ENCODE assay signal across 18 cellular contexts in genomic region chr17:57138030-57138911, GRCh38.
"Had no signal": no experiment of that assay in that cellular context is flagged by ENCODE, and none has a peak within 500 bp of the region (broad histone marks: within the 10 kb centered on the region; RNA-seq: fewer than 3 reads in every experiment).

No MANE protein-coding gene starts in this region.

- H3K4me1 ChIP-seq: body of pancreas, transverse colon had no signal

- H3K4me3 ChIP-seq: body of pancreas, hepatocyte, transverse colon had no signal

- H3K9me3 ChIP-seq: body of pancreas, transverse colon had no signal

- ATAC-seq: activated CD4-positive, CD25-positive, alpha-beta regulatory T cell treated with anti-CD3 and anti-CD28 coated beads, Interleukin-2, amount 50 U/mL, for 24 hours; activated CD8-positive, alpha-beta T cell treated with anti-CD3 and anti-CD28 coated beads, Interleukin-2, amount 10 ng/mL, durations not matched to agents 7 days and 5 days; body of pancreas; effector memory CD8-positive, alpha-beta T cell; naive thymus-derived CD8-positive, alpha-beta T cell had no signal

- DNase-seq: activated CD4-positive, alpha-beta T cell treated with anti-CD3 and anti-CD28 coated beads, Interleukin-2, amount 10 ng/mL, durations not matched to agents 7 days and 5 days; activated CD8-positive, alpha-beta T cell treated with anti-CD3 and anti-CD28 coated beads, Interleukin-2, amount 10 ng/mL, durations not matched to agents 7 days and 5 days; activated naive CD4-positive, alpha-beta T cell treated with Interleukin-2 at 50 U/mL for 16 hours; activated naive CD8-positive, alpha-beta T cell treated with anti-CD3 and anti-CD28 coated beads, Interleukin-2, amount 10 ng/mL, durations not matched to agents 7 days and 5 days; activated T-cell treated with anti-CD3 and anti-CD28 coated beads, Interleukin-2, amount 50 U/mL, for 24 hours; amygdala; body of pancreas; effector memory CD8-positive, alpha-beta T cell; naive thymus-derived CD8-positive, alpha-beta T cell; nucleus accumbens; retina; stimulated activated CD4-positive, alpha-beta T cell treated with anti-CD3 and anti-CD28 coated beads, Interleukin-12 subunit alpha, Interleukin-12 subunit beta, amount 100 ng/mL, for 4 hours; stimulated activated CD8-positive, alpha-beta memory T cell treated with anti-CD3 and anti-CD28 coated beads, Interleukin-4, amount 100 ng/mL, for 48 hours; stimulated activated naive CD4-positive, alpha-beta T cell treated with Interleukin-2 at 50 U/mL for 16 hours; T1000; transverse colon had no signal

- H3K4me2 ChIP-seq: hepatocyte had no signal

- H3K27me3 ChIP-seq: body of pancreas, hepatocyte, transverse colon had no signal

- H2AFZ ChIP-seq: hepatocyte had no signal

- H3K79me2 ChIP-seq: hepatocyte had no signal

- H3K36me3 ChIP-seq: transverse colon had no signal

- H3K27ac ChIP-seq: body of pancreas, hepatocyte, transverse colon had no signal
